Comparison of ENCODE assay signal across 8 cellular contexts in genomic region chr1:37478890-37479254, GRCh38. TPM values are rescaled to one million over a fixed set of nuclear protein-coding genes. Genes with fewer than 3 reads are reported as not detected.
DNase-seq lines count a peak whose midpoint lies in the region; ATAC-seq, FAIRE-seq and TF ChIP-seq lines count a peak whose summit lies in the region.

No MANE protein-coding gene starts in this region.

- TF ChIP-seq RAD21 in GM12878 (IDR thresholded peaks at IDR 0.05; ENCODE audit: insufficient read depth, low read depth, low read length): no peak

- H3K27me3 ChIP-seq in DOHH2 (ENCODE audit: control insufficient read depth, low read length) (0 out of 2 replicates have a peak, but pooled peaks cover 2% of the 10 kb centered on the region), GM12878 (replicated peaks in 1 of 2; ENCODE audit: control insufficient read depth in 2 of 2, insufficient read depth in 2 of 2, low read length in 1 of 2) (no peaks in the 10 kb centered on the region), muscle layer of colon (ENCODE audit: control insufficient read depth in 1 of 2, insufficient read depth in 2 of 2, low read length in 2 of 2) (no peaks in the 10 kb centered on the region)

- TF ChIP-seq POLR2A in GM12878 (IDR thresholded peaks at IDR 0.05; ENCODE audit: low read depth, low read length): no peak; the same call in 1 of the 2 replicates

- no peak for TF ChIP-seq EP300 in GM12878 (IDR thresholded peaks at IDR 0.05; ENCODE audit: borderline replicate concordance in 1 of 2, control insufficient read depth in 1 of 2, low read depth in 2 of 2, low read length in 2 of 2)

- no TSS peak for BruUV-seq in GM12878 (replicated peaks; lab: Mats Ljungman, UMichigan)

- TF ChIP-seq CTCF in DOHH2 (IDR thresholded peaks at IDR 0.05; ENCODE audit: low read depth, low read length, poor library complexity, severe bottlenecking): no peak
- TF ChIP-seq CTCF in GM12878 (IDR thresholded peaks at IDR 0.05 in 2 of 3, conservative IDR thresholded peaks at IDR 0.05 in 1 of 3; ENCODE audit: control insufficient read depth in 2 of 3, extremely low read depth in 1 of 3, insufficient read depth in 1 of 3, low read depth in 3 of 3, low read length in 3 of 3): no peak
- no peak for TF ChIP-seq CTCF in GM10266 (IDR thresholded peaks at IDR 0.05; ENCODE audit: control insufficient read depth, insufficient read depth, low read depth, missing control alignments)

- 0% methylated on average over 3 of the region's 3 CpGs for WGBS in GM12878 (ENCODE audit: insufficient coverage, insufficient replicate concordance, low lambda C conversion rate, missing lambda C conversion rate)

- in situ Hi-C loops in GM12878 (cut with MboI): no loop called here

- POLR2A ChIA-PET in GM12878 (lab: Charles Lee): interaction anchor here (0.5 to 3.5 kb wide), 7 partner anchors 9 to 210 kb away, joined by 3 to 28 read pairs (median 6); partner anchors contain the start of gene MEAF6

- peak overlapping the region; percentile 85 for H3K27ac ChIP-seq in DOHH2 (ENCODE audit: low read depth, low read length)
- peak overlapping the region; percentile 99 for H3K27ac ChIP-seq in GM12878 (ENCODE audit: control insufficient read depth, insufficient read depth)
- peak overlapping the region; percentile 72 for H3K27ac ChIP-seq in muscle layer of colon (ENCODE audit: low read depth, low read length)

- H3K9me2 ChIP-seq in DOHH2 (replicated peaks; ENCODE audit: control insufficient read depth, low read length): no peaks in the 10 kb centered on the region

- CTCF ChIA-PET in GM12878 (lab: Yijun Ruan, JAX): interaction anchor here (0.5 to 7.8 kb wide), 13 partner anchors 9 to 408 kb away, joined by 3 to 127 read pairs (median 4); partner anchors contain the start of genes CDCA8, MEAF6 and MTF1

- H3K9me3 ChIP-seq in DOHH2 (ENCODE audit: control insufficient read depth, insufficient read depth, low read length) (no peaks in the 10 kb centered on the region), GM12878 (replicated peaks; ENCODE audit: control insufficient read depth, insufficient read depth, low read length) (no peaks in the 10 kb centered on the region), muscle layer of colon (ENCODE audit: low read length) (no peaks in the 10 kb centered on the region)

- H3K4me3 ChIP-seq in DOHH2 (ENCODE audit: low read length): peak overlapping the region; percentile 95
- H3K4me3 ChIP-seq in GM12878: peak overlapping the region; percentile 99
- H3K4me3 ChIP-seq in muscle layer of colon (ENCODE audit: low read depth in 1 of 2, low read length in 2 of 2): peak overlapping the region; percentile 43 to 82

- H3K4me2 ChIP-seq in DOHH2 (ENCODE audit: low read length): peak overlapping the region; percentile 82
- H3K4me2 ChIP-seq in GM12878 (ENCODE audit: control insufficient read depth, insufficient read depth): peak overlapping the region; percentile 73

- H3K9ac ChIP-seq in GM12878 (ENCODE audit: control insufficient read depth, insufficient read depth, low read length): peak overlapping the region; percentile 94
- H3K9ac ChIP-seq in muscle layer of colon (ENCODE audit: low read length): peak overlapping the region; percentile 76

- H4K20me1 ChIP-seq in DOHH2 (ENCODE audit: control insufficient read depth, insufficient read depth, low read depth, low read length): peaks cover 10% of the 10 kb centered on the region; the same call in 1 of the 2 replicates
- H4K20me1 ChIP-seq in GM12878 (ENCODE audit: control insufficient read depth, insufficient read depth): peaks cover 3% of the 10 kb centered on the region; the same call in 1 of the 2 replicates

- H2AFZ ChIP-seq in GM12878 (ENCODE audit: control insufficient read depth, low read depth, low read length): no peak overlapping the region

- intact Hi-C loops in GM12878 (cut with micrococcal nuclease; ENCODE audit: unreplicated experiment): loop anchor here (2.0 kb wide), 1 partner anchor 36 kb away; the partner anchor contains the start of gene MEAF6

- peaks cover 15% of the 10 kb centered on the region for H3F3A ChIP-seq in DOHH2 (ENCODE audit: control insufficient read depth, insufficient read depth)

- H3K79me2 ChIP-seq in DOHH2 (ENCODE audit: control insufficient read depth, low read length) (peaks cover 61% of the 10 kb centered on the region), GM12878 (ENCODE audit: control insufficient read depth, insufficient read depth, low read length) (peaks cover 76% of the 10 kb centered on the region)

- SMC1A ChIA-PET in GM12878 (lab: Charles Lee; ENCODE audit: uncharacterized antibody, unreplicated experiment): interaction anchor here (0.7 to 3.2 kb wide), 9 partner anchors 9 to 327 kb away, joined by 3 to 36 read pairs (median 3); partner anchors contain the start of gene MEAF6

- DNase-seq in NOMO-1 treated with DMSO at 0.1 percent for 48 hours (lab: John Stamatoyannopoulos, UW; ENCODE audit: unreplicated experiment) (peak; percentile 53), GM12878 (ENCODE audit: low read depth, low spot score) (no peak), GM10266 (ENCODE audit: extremely low spot score) (no peak), cerebellar cortex (ENCODE audit: low spot score) (no peak), NCI-H526 treated with DMSO at 0.1 percent for 48 hours (lab: John Stamatoyannopoulos, UW) (no peak)

- H3K4me1 ChIP-seq in DOHH2 (ENCODE audit: control insufficient read depth, low read length) (peaks cover 48% of the 10 kb centered on the region), GM12878 (ENCODE audit: control insufficient read depth, insufficient read depth, low read length) (peaks cover 22% of the 10 kb centered on the region), muscle layer of colon (ENCODE audit: insufficient read depth, low read length) (peaks cover 62% of the 10 kb centered on the region)

- no peak for FAIRE-seq in GM12878 (lab: Jason Lieb, UNC)

- RAD21 ChIA-PET in GM12878 (lab: Charles Lee; ENCODE audit: unreplicated experiment): interaction anchor here (0.7 to 10.4 kb wide), 7 partner anchors 8 to 203 kb away, joined by 3 to 82 read pairs (median 4); partner anchors contain the start of gene MEAF6

- no peak for ATAC-seq in GM12878
- ATAC-seq in HG02870 (IDR thresholded peaks at IDR 0.05; ENCODE audit: unreplicated experiment): no peak

- H3K36me3 ChIP-seq in DOHH2 (ENCODE audit: control insufficient read depth, low read length) (peaks cover 89% of the 10 kb centered on the region), GM12878 (ENCODE audit: control insufficient read depth in 2 of 2, insufficient read depth in 2 of 2, low read length in 1 of 2) (peaks cover 41 to 43% of the 10 kb centered on the region in 2 experiments), muscle layer of colon (ENCODE audit: insufficient read depth, low read length) (peaks cover 49% of the 10 kb centered on the region)

RNA-seq across cellular contexts. Expression of gene ZC3H12A, which starts 4.5 kb away (rescaled TPM):
- 50.7 and 64.9 TPM in 2 replicates for total RNA-seq in GM12878 (2013; cell fraction: nucleolus; rRNA removed)
- total RNA-seq in GM12878 (2014; rRNA removed) (19.0 and 23.0 TPM in 2 replicates), GM12878 (2014; rRNA removed; fragmentation: Illumina TruSeq; extraction: Trizol) (9.3 and 10.9 TPM in 2 replicates), GM12878 (2021) (25.1 and 27.0 TPM in 2 replicates)
- 5.7 TPM for polyA plus RNA-seq in GM12878 (2011; ENCODE audit: low read depth)
- polyA plus RNA-seq in GM12878 (2011; rRNA removed) (10.4 and 19.2 TPM in 2 replicates), GM12878 (2014; fragmentation: Illumina TruSeq; extraction: Trizol) (2.0 and 9.0 TPM in 2 replicates), GM12878 (2014; fragmentation: Nextera tagmentation; extraction: Ambion mirVana) (under 1 TPM; 0.35 to 0.88 TPM), GM12878 (2014; rRNA removed) (27.8 and 30.2 TPM in 2 replicates), GM12878 (2016; fragmentation: Nextera tagmentation; extraction: Ambion mirVana) (10 to 100 TPM; 11.7 to 15.9 TPM)
- polyA plus RNA-seq in GM12878 (2011; cell fraction: cytosol; rRNA removed): 24.2 and 34.5 TPM in 2 replicates
- polyA plus RNA-seq in GM12878 (2011; cell fraction: nucleus; rRNA removed): 152 and 154 TPM in 2 replicates
- 17.6 and 23.4 TPM in 2 replicates for polyA plus RNA-seq in GM12878 (2012)
- 27.5 and 57.4 TPM in 2 replicates for polyA minus RNA-seq in GM12878 (2011; rRNA and poly(A)+ RNA removed)
- polyA minus RNA-seq in GM12878 (2011; cell fraction: cytosol; rRNA and poly(A)+ RNA removed): 15.6 and 17.7 TPM in 2 replicates
- polyA minus RNA-seq in GM12878 (2011; cell fraction: nucleus; rRNA and poly(A)+ RNA removed): 52.6 and 80.8 TPM in 2 replicates

RNA-seq across cellular contexts. Expression of gene MEAF6, which starts 35.7 kb away (rescaled TPM):
- total RNA-seq in GM12878 (2013; cell fraction: nucleolus; rRNA removed): 98.4 and 100 TPM in 2 replicates
- 51.8 and 57.8 TPM in 2 replicates for total RNA-seq in GM12878 (2014; rRNA removed)
- 53.9 and 56.4 TPM in 2 replicates for total RNA-seq in GM12878 (2014; rRNA removed; fragmentation: Illumina TruSeq; extraction: Trizol)
- total RNA-seq in GM12878 (2021): 48.6 and 49.7 TPM in 2 replicates
- 21.0 TPM for polyA plus RNA-seq in GM12878 (2011; ENCODE audit: low read depth)
- polyA plus RNA-seq in GM12878 (2011; rRNA removed): 70.7 and 75.8 TPM in 2 replicates
- 42.7 and 57.1 TPM in 2 replicates for polyA plus RNA-seq in GM12878 (2011; cell fraction: cytosol; rRNA removed)
- polyA plus RNA-seq in GM12878 (2011; cell fraction: nucleus; rRNA removed): 40.8 and 43.5 TPM in 2 replicates
- 30.5 and 33.8 TPM in 2 replicates for polyA plus RNA-seq in GM12878 (2012)
- 72.2 and 89.4 TPM in 2 replicates for polyA plus RNA-seq in GM12878 (2014; fragmentation: Illumina TruSeq; extraction: Trizol)
- polyA plus RNA-seq in GM12878 (2014; fragmentation: Nextera tagmentation; extraction: Ambion mirVana): 10 to 100 TPM; 30.8 to 33.3 TPM
- polyA plus RNA-seq in GM12878 (2014; rRNA removed): 56.3 and 62.4 TPM in 2 replicates
- 10 to 100 TPM; 74.7 to 75.0 TPM for polyA plus RNA-seq in GM12878 (2016; fragmentation: Nextera tagmentation; extraction: Ambion mirVana)
- 19.6 and 26.3 TPM in 2 replicates for polyA minus RNA-seq in GM12878 (2011; rRNA and poly(A)+ RNA removed)
- 14.3 and 17.0 TPM in 2 replicates for polyA minus RNA-seq in GM12878 (2011; cell fraction: cytosol; rRNA and poly(A)+ RNA removed)
- 19.1 and 32.1 TPM in 2 replicates for polyA minus RNA-seq in GM12878 (2011; cell fraction: nucleus; rRNA and poly(A)+ RNA removed)
